Comparison of ENCODE assay signal across 8 cellular contexts in the genomic region with DNA sequence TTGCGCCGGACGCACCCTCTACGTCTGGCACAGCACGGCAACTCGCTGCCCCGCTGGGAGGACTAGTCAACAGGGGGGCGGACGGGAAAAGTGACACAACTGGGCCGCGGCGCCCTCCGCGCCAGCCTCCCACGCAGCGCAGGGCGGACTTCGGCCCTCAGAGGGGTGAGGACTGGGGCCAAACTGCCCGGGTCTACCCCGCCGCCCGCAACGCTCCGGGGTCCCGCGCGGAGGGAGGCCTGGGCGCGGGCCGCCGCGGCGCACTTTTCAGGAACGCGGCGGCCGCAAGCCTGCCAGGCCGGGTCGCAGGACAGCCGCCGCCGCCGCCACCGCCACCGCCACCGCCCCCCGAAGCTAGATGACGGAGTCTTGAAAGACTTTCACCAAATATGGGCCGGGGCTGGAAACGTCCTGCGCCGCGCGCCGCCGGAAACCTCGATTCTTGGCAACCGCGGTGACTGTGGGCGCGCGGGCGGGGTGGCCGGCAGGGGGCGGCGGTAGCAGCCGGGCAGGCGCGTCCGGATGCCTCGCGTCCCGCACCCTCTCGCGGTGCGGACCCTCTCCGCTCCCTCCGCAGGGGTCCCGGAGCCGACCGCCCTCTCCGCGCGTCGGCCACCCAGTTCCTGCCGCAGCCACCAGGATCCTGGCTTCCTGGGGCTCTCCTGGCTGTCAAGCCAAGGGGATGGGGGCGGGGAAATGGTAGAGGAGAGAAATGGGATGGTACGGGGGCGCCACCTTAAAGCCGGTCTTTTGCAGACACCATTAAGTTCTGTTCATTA. TPM values are rescaled to one million over a fixed set of nuclear protein-coding genes. Genes with fewer than 3 reads are reported as not detected.
DNase-seq lines count a peak whose midpoint lies in the region; ATAC-seq and TF ChIP-seq lines count a peak whose summit lies in the region.

No MANE protein-coding gene starts in this region.

- no peaks in the 10 kb centered on the region for H3K79me1 ChIP-seq in H9 (ENCODE audit: insufficient read depth, low read depth, low read length, poor library complexity, severe bottlenecking)

- H3K23me2 ChIP-seq in H9 (ENCODE audit: insufficient read length, low read depth, low read length, poor library complexity, severe bottlenecking), result peaks cover 32% of the 10 kb centered on the region

- peak overlapping the region; percentile 24 for H2BK120ac ChIP-seq in H9 (ENCODE audit: low read depth, low read length, poor library complexity, severe bottlenecking)

- H4K20me1 ChIP-seq in H9 (ENCODE audit: control insufficient read depth, insufficient read depth, insufficient read length), result no peaks in the 10 kb centered on the region

- H3K9ac ChIP-seq in H9 (ENCODE audit: extremely low read depth, insufficient read length, low read length), result peak overlapping the region; percentile 82

- H3K23ac ChIP-seq in H9 (ENCODE audit: insufficient read length, low read depth, low read length), result no peak overlapping the region

- H4K91ac ChIP-seq in H9 (ENCODE audit: insufficient read length, low read depth, low read length), result peak overlapping the region; percentile 98

- H3K9me3 ChIP-seq in H9 (ENCODE audit: control insufficient read depth, low read depth, low read length), result no peaks in the 10 kb centered on the region
- H3K9me3 ChIP-seq in mucosa of descending colon, result no peaks in the 10 kb centered on the region
- no peaks in the 10 kb centered on the region for H3K9me3 ChIP-seq in thoracic aorta

- peak; percentile 81 for TF ChIP-seq CTCF in H9 (conservative IDR thresholded peaks at IDR 0.05)
- TF ChIP-seq CTCF in LNCaP clone FGC (IDR thresholded peaks at IDR 0.05; ENCODE audit: control insufficient read depth, extremely low read depth, insufficient read depth), result peak; percentile 85
- peak; percentile 85 for TF ChIP-seq CTCF in VCaP (conservative IDR thresholded peaks at IDR 0.05)
- TF ChIP-seq CTCF in epithelial cell of proximal tubule (conservative IDR thresholded peaks at IDR 0.05; ENCODE audit: low read depth, low read length), result peak; percentile 63
- TF ChIP-seq CTCF in mucosa of descending colon (IDR thresholded peaks at IDR 0.05), result peak; percentile 69
- peak; percentile 87 for TF ChIP-seq CTCF in thoracic aorta (IDR thresholded peaks at IDR 0.05)

- no peak overlapping the region for H2BK5ac ChIP-seq in H9 (ENCODE audit: insufficient read length, low read length)

- H3K27me3 ChIP-seq in H9 (ENCODE audit: insufficient read depth, low read length) (peaks cover 11% of the 10 kb centered on the region; the same call in 1 of the 2 replicates), thoracic aorta (replicated peaks; ENCODE audit: insufficient read depth) (no peaks in the 10 kb centered on the region)

- no peak overlapping the region for H3K56ac ChIP-seq in H9 (ENCODE audit: insufficient read length, low read depth, low read length)

- H3K9me3 Mint-ChIP-seq in H9, result peaks cover 0 to 3% of the 10 kb centered on the region in 2 experiments; a peak in 2 of 5 replicates

- H3K4ac ChIP-seq in H9 (ENCODE audit: low read depth, low read length), result peak overlapping the region; percentile 91; the same call in 1 of the 2 replicates

- H3K36me3 ChIP-seq in mucosa of descending colon (ENCODE audit: low read depth) (no peaks in the 10 kb centered on the region), thoracic aorta (peaks cover 1% of the 10 kb centered on the region)

- peak overlapping the region; percentile 93 for H4K5ac ChIP-seq in H9 (ENCODE audit: insufficient read length, low read depth, low read length)

- H3K79me2 ChIP-seq in H9 (ENCODE audit: insufficient read depth, low read length), result peaks cover 2% of the 10 kb centered on the region; the same call in 1 of the 2 replicates

- H3K27me3 Mint-ChIP-seq in H9 (ENCODE audit: low read depth), result peaks cover 35% of the 10 kb centered on the region

- H3T11ph ChIP-seq in H9 (ENCODE audit: low read length), result peak overlapping the region; percentile 83

- peak overlapping the region; percentile 99 for H3K14ac ChIP-seq in H9 (ENCODE audit: insufficient read depth, low read length)

- H2AK5ac ChIP-seq in H9 (ENCODE audit: insufficient read length, low read length), result no peak overlapping the region

- peaks cover 35 to 36% of the 10 kb centered on the region in 2 experiments for H3K4me1 Mint-ChIP-seq in H9

- H2BK12ac ChIP-seq in H9 (ENCODE audit: insufficient read length, low read depth, low read length), result peak overlapping the region; percentile 90

- ATAC-seq in mucosa of descending colon, result peak; percentile 57
- ATAC-seq in thoracic aorta (ENCODE audit: insufficient number of reproducible peaks, low FRiP score, low read depth), result peak; percentile 19

- H3K4me2 ChIP-seq in H9 (ENCODE audit: insufficient read depth, insufficient read length, low read length), result peak overlapping the region; percentile 90

- no CpG with 5 or more reads among the region's 90 CpGs for WGBS in H9 (ENCODE audit: extremely low coverage, insufficient read length, low lambda C conversion rate)

- H3K4me1 ChIP-seq in H9 (ENCODE audit: insufficient read depth, low read length) (peaks cover 3% of the 10 kb centered on the region; the same call in 1 of the 2 replicates), mucosa of descending colon (ENCODE audit: low read depth) (peaks cover 24% of the 10 kb centered on the region), thoracic aorta (ENCODE audit: control insufficient read depth in 1 of 2, low read depth in 2 of 2) (peaks cover 7 to 40% of the 10 kb centered on the region in 2 donors)

- H3K27ac ChIP-seq in H9 (ENCODE audit: insufficient read length, low read depth, low read length) (no peak overlapping the region), VCaP (peak overlapping the region; percentile 85), thoracic aorta (peak overlapping the region; percentile 96 to 99)

- H3K18ac ChIP-seq in H9 (ENCODE audit: insufficient read length, low read depth, low read length), result peak overlapping the region; percentile 96

- H2AFZ ChIP-seq in H9 (ENCODE audit: low read length), result no peak overlapping the region

- no peak overlapping the region for H4K8ac ChIP-seq in H9 (replicated peaks; ENCODE audit: insufficient read length, low read depth, low read length)

- intact Hi-C loops in mucosa of descending colon (cut with DNase I, micrococcal nuclease), result no loop called here

- H2BK15ac ChIP-seq in H9 (ENCODE audit: low read depth, low read length), result peak overlapping the region; percentile 42; the same call in 1 of the 2 replicates

- peaks cover 6 to 10% (median 6%) of the 10 kb centered on the region in 3 experiments for H3K36me3 Mint-ChIP-seq in H9 (ENCODE audit: insufficient read depth in 1 of 3, low read depth in 3 of 3)

- no peak overlapping the region for H2BK20ac ChIP-seq in H9 (ENCODE audit: low read depth, low read length, poor library complexity, severe bottlenecking)

- DNase-seq in activated effector memory CD4-positive, alpha-beta T cell treated with anti-CD3 and anti-CD28 coated beads, Interleukin-2, amount 50 U/mL, for 16 hours, result peak; percentile 67
- DNase-seq in activated effector memory CD4-positive, alpha-beta T cell treated with Interleukin-2 at 50 U/mL for 16 hours, result no peak
- DNase-seq in H9 (peak; percentile 83), LNCaP clone FGC (ENCODE audit: low read depth) (no peak), epithelial cell of proximal tubule (ENCODE audit: low read depth) (no peak), mucosa of descending colon (peak; percentile 79 to 82 (median 80)), thoracic aorta (ENCODE audit: low spot score) (peak; percentile 79)

- peak overlapping the region; percentile 59 for H3K4me3 ChIP-seq in LNCaP clone FGC (ENCODE audit: low read depth, low read length)
- H3K4me3 ChIP-seq in epithelial cell of proximal tubule (ENCODE audit: low read depth, low read length), result peak overlapping the region; percentile 86
- H3K4me3 ChIP-seq in mucosa of descending colon, result peak overlapping the region; percentile 24
- H3K4me3 ChIP-seq in thoracic aorta, result peak overlapping the region; percentile 75

- peak overlapping the region; percentile 84 to 99 for H3K4me3 Mint-ChIP-seq in H9

- H3K27ac Mint-ChIP-seq in H9, result peak overlapping the region in 2 of 3 experiments; percentile 44 to 93; a peak in 3 of 7 replicates

RNA-seq across cellular contexts. Expression of gene CCN1, which starts 3.7 kb away (rescaled TPM):
- total RNA-seq in H9 (2021), result 57.1 and 59.1 TPM in 2 replicates
- total RNA-seq in epithelial cell of proximal tubule, result 148 and 348 TPM in 2 replicates
- total RNA-seq in mucosa of descending colon, result 10 to 100 TPM in 2 of 3 donors, 1 to 10 TPM in 1; 8.1 to 94.0 (median 20.2) TPM
- total RNA-seq in thoracic aorta, result 100 to 1,000 TPM; 107 to 413 TPM

Comparison
In these comparisons a context has a peak if more than half of its experiments do, and no peak if none do; other contexts are left out.
1. DNase-seq: peak in activated effector memory CD4-positive, alpha-beta T cell treated with anti-CD3 and anti-CD28 coated beads, Interleukin-2, amount 50 U/mL, for 16 hours (single experiment), H9 (single experiment), mucosa of descending colon (3 of 3) and thoracic aorta (single experiment); none in activated effector memory CD4-positive, alpha-beta T cell treated with Interleukin-2 at 50 U/mL for 16 hours (single experiment), LNCaP clone FGC (single experiment) and epithelial cell of proximal tubule (single experiment).
2. H3K4me3 ChIP-seq: peak in every context shown above with its lines; median percentile 86 in epithelial cell of proximal tubule; 75 in thoracic aorta; 59 in LNCaP clone FGC; 24 in mucosa of descending colon.
3. Peak in every context shown above with its lines, with median percentiles within 50 percentile points of each other: CTCF ChIP-seq.